In genomic region chr2:74458957-74459290, GRCh38 we compare ENCODE assay signal across 1 cellular context.
TF ChIP-seq lines count a peak whose summit lies in the region.

No MANE protein-coding gene starts in this region.

TF ChIP-seq in H1, 55 proteins besides CTCF, POLR2A, EP300 and RAD21:
- TF ChIP-seq NRF1 (IDR thresholded peaks at IDR 0.05; ENCODE audit: low read depth, low read length) (no peak), MAFK (IDR thresholded peaks at IDR 0.05; ENCODE audit: low read depth, low read length) (no peak), KDM5A (IDR thresholded peaks at IDR 0.05; ENCODE audit: low read length) (no peak)
- TF ChIP-seq, protein P1, sequence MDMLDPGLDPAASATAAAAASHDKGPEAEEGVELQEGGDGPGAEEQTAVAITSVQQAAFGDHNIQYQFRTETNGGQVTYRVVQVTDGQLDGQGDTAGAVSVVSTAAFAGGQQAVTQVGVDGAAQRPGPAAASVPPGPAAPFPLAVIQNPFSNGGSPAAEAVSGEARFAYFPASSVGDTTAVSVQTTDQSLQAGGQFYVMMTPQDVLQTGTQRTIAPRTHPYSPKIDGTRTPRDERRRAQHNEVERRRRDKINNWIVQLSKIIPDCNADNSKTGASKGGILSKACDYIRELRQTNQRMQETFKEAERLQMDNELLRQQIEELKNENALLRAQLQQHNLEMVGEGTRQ (IDR thresholded peaks at IDR 0.05; ENCODE audit: low read length): no peak
